ENCODE assay signal across 8 cellular contexts in the genomic region with DNA sequence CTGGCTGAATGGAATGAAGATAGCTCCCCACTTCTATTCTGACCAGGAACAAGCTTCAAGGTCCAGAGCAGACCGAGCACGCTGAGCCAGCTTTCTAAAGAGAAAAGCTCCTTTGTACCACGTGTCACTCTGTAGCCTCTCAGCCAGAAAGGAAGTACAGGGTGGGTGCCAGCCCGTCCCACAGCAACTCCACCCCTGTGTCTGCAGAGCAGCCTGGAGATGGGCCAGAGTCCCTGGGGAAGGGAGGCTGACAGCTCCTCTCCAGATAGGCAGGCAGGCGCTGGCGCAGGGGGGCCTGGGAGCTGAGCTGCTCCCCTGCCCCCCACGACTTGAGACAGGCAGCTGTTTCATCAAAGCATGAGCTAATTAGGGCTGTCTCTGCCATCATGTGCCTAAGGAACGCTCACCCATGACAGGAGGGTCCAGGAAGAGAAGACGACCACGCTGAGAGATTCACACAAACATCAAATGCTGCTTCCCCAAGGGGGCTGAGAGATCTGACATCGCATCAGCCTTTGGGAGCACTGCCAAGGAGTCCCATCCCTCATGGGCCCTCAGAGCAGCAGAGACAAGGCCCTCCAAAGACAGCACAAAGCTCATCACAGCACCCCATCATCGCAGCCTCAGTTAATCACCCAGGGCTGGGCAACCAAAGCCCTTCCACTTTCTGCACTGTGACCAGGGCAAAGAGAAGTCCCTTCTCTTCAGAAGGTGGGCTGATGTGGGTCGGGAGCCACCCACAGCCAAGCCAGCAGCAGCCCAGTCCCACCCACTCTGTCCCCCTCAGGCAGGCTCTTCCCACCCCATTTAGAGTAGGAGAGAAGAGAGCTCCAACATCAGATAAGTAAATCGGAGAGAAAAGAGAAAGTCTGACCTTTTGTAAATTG.
DNase-seq lines count a peak whose midpoint lies in the region; ATAC-seq and TF ChIP-seq lines count a peak whose summit lies in the region.

No MANE protein-coding gene starts in this region.

- no TSS peak for BruUV-seq in PC-9 (replicated peaks; lab: Mats Ljungman, UMichigan)

- CTCF ChIA-PET in PC-9 (lab: Charles Lee) = no interaction called here

- H3K4me3 ChIP-seq in PC-9 = no peak overlapping the region

- ATAC-seq in esophagus mucosa = peak; percentile 86

- H3F3A ChIP-seq in PC-9 (ENCODE audit: insufficient read depth, low read depth) = no peaks in the 10 kb centered on the region

- H3K4me2 ChIP-seq in PC-9 = no peak overlapping the region

- H3K36me3 ChIP-seq in PC-9 (ENCODE audit: low read depth) = no peaks in the 10 kb centered on the region

- H3K27ac ChIP-seq in PC-9 = no peak overlapping the region

- no peaks in the 10 kb centered on the region for H3K79me2 ChIP-seq in PC-9 (ENCODE audit: low read depth)

- no peaks in the 10 kb centered on the region for H3K9me3 ChIP-seq in PC-9 (ENCODE audit: insufficient read depth, low read depth)

- H3K27me3 ChIP-seq in PC-9 (ENCODE audit: insufficient read depth, low read depth) = no peaks in the 10 kb centered on the region

- DNase-seq in activated CD8-positive, alpha-beta memory T cell treated with anti-CD3 and anti-CD28 coated beads for 24 hours = peak; percentile 63
- no peak for DNase-seq in activated CD8-positive, alpha-beta memory T cell treated with anti-CD3 and anti-CD28 coated beads, Interleukin-2, amount 50 U/mL, for 48 hours
- DNase-seq in HT1080 (ENCODE audit: low read depth) = peak; percentile 39
- peak; percentile 94 to 97 for DNase-seq in SHP77 (lab: John Stamatoyannopoulos, UW)
- peak; percentile 83 for DNase-seq in mucosa of gallbladder (ENCODE audit: low spot score)
- peak; percentile 90 for DNase-seq in ureter (ENCODE audit: low spot score)
- no peak for DNase-seq in PC-9

- POLR2A ChIA-PET in PC-9 (lab: Charles Lee; ENCODE audit: unreplicated experiment) = interaction anchor here (0.6 to 0.7 kb wide), 3 partner anchors 157 to 378 kb away, joined by 3 to 5 read pairs (median 3); no protein-coding TSS in a partner anchor

- no peaks in the 10 kb centered on the region for H3K9me2 ChIP-seq in PC-9 (ENCODE audit: insufficient read depth)

- no peaks in the 10 kb centered on the region for H4K20me1 ChIP-seq in PC-9 (ENCODE audit: insufficient read depth)

- H2AFZ ChIP-seq in PC-9 = no peak overlapping the region

- intact Hi-C loops in PC-9 (cut with micrococcal nuclease; ENCODE audit: unreplicated experiment) = no loop called here

- no peak for TF ChIP-seq CTCF in PC-9 (conservative IDR thresholded peaks at IDR 0.05)

- no peaks in the 10 kb centered on the region for H3K4me1 ChIP-seq in PC-9 (replicated peaks; ENCODE audit: insufficient read depth)

Comparison
In these comparisons a context has a peak if more than half of its experiments do, and no peak if none do; other contexts are left out.
1. DNase-seq: peak in activated CD8-positive, alpha-beta memory T cell treated with anti-CD3 and anti-CD28 coated beads for 24 hours (single experiment), HT1080 (single experiment), SHP77 (2 of 2), mucosa of gallbladder (single experiment) and ureter (single experiment); none in activated CD8-positive, alpha-beta memory T cell treated with anti-CD3 and anti-CD28 coated beads, Interleukin-2, amount 50 U/mL, for 48 hours (single experiment) and PC-9 (0 of 2).